ENCODE assay signal across 9 cellular contexts in genomic region chr6:46652603-46653438, GRCh38. TPM values are rescaled to one million over a fixed set of nuclear protein-coding genes. Genes with fewer than 3 reads are reported as not detected.
A peak's percentile ranks its signal among the peaks of the same experiment; 100 is the strongest.
DNase-seq lines count a peak whose midpoint lies in the region; ATAC-seq and TF ChIP-seq lines count a peak whose summit lies in the region.
"Had no signal": no experiment of that assay in that cellular context is flagged by ENCODE, and none has a peak within 500 bp of the region (broad histone marks: within the 10 kb centered on the region; RNA-seq: fewer than 3 reads in every experiment).

A gene with protein sequence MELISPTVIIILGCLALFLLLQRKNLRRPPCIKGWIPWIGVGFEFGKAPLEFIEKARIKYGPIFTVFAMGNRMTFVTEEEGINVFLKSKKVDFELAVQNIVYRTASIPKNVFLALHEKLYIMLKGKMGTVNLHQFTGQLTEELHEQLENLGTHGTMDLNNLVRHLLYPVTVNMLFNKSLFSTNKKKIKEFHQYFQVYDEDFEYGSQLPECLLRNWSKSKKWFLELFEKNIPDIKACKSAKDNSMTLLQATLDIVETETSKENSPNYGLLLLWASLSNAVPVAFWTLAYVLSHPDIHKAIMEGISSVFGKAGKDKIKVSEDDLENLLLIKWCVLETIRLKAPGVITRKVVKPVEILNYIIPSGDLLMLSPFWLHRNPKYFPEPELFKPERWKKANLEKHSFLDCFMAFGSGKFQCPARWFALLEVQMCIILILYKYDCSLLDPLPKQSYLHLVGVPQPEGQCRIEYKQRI (minus strand): TSS chr6:46652818. CDS start chr6:46652582, 236 bp downstream.
Gene SLC25A27 (plus strand): TSS chr6:46652975. CDS start chr6:46653193, 218 bp downstream.

- peak within 1 kb of the TSS; percentile 86 for H3K4me3 ChIP-seq in NT2/D1 (ENCODE audit: insufficient read length, low read depth)
- H3K4me3 ChIP-seq in mesodermal cell (ENCODE audit: extremely low read depth, insufficient read depth, low read length, poor library complexity, severe bottlenecking): peak within 1 kb of the TSS; percentile 72

- H3K36me3 Mint-ChIP-seq in CD4-positive, alpha-beta T cell (ENCODE audit: low read depth): no peaks in the 10 kb centered on the region
- H3K36me3 Mint-ChIP-seq in endothelial cell (ENCODE audit: low read depth, unreplicated experiment): no peaks in the 10 kb centered on the region

- H3K9ac ChIP-seq in NT2/D1 (ENCODE audit: insufficient read length, low read depth): peak within 1 kb of the TSS; percentile 72

- peak; percentile 51 to 77 (median 60) for DNase-seq in CD4-positive, alpha-beta T cell
- DNase-seq in HT1080 (ENCODE audit: low read depth) (peak; percentile 88), NT2/D1 (ENCODE audit: low read depth, low spot score) (peak; percentile 77), activated T-cell treated with anti-CD3 and anti-CD28 coated beads for 1 hour (ENCODE audit: low read depth) (peak; percentile 69), endothelial cell (ENCODE audit: low spot score) (peak; percentile 92)
- peak; percentile 59 for DNase-seq in stimulated activated CD8-positive, alpha-beta memory T cell treated with anti-CD3 and anti-CD28 coated beads, Interleukin-15, amount 100 ng/mL, for 1 hour (ENCODE audit: low read depth)

- H3K27me3 ChIP-seq in CD4-positive, alpha-beta T cell (ENCODE audit: control insufficient read depth, insufficient read depth, low read length): peaks cover 39% of the 10 kb centered on the region
- peaks cover 25% of the 10 kb centered on the region for H3K27me3 ChIP-seq in NT2/D1 (ENCODE audit: insufficient read depth, insufficient read length)

- H3K27ac ChIP-seq in CD4-positive, alpha-beta T cell (ENCODE audit: low read depth, low read length): no peak within 1 kb of the TSS
- no peak within 1 kb of the TSS for H3K27ac ChIP-seq in mesodermal cell (ENCODE audit: low read depth, low read length, severe bottlenecking)

- CTCF ChIA-PET in CD4-positive, alpha-beta T cell (lab: Charles Lee): no interaction called here

- peaks cover 15% of the 10 kb centered on the region for H3K4me1 Mint-ChIP-seq in CD4-positive, alpha-beta T cell (ENCODE audit: low read depth)
- peaks cover 14% of the 10 kb centered on the region for H3K4me1 Mint-ChIP-seq in endothelial cell (ENCODE audit: unreplicated experiment)

- no peaks in the 10 kb centered on the region for H3K9me3 ChIP-seq in CD4-positive, alpha-beta T cell (ENCODE audit: control insufficient read depth, low read length)
- no peaks in the 10 kb centered on the region for H3K9me3 ChIP-seq in NT2/D1 (ENCODE audit: insufficient read depth, low read length)
- no peaks in the 10 kb centered on the region for H3K9me3 ChIP-seq in mesodermal cell (ENCODE audit: control insufficient read depth, low read length)

- POLR2A ChIA-PET in CD4-positive, alpha-beta T cell (lab: Charles Lee): no interaction called here

- no peaks in the 10 kb centered on the region for H3K9me3 Mint-ChIP-seq in CD4-positive, alpha-beta T cell
- H3K9me3 Mint-ChIP-seq in endothelial cell (ENCODE audit: unreplicated experiment): no peaks in the 10 kb centered on the region

- H3K4me1 ChIP-seq in NT2/D1 (ENCODE audit: insufficient read depth, insufficient read length) (no peaks in the 10 kb centered on the region), mesodermal cell (ENCODE audit: control insufficient read depth, insufficient read depth, low read length, poor library complexity, severe bottlenecking) (no peaks in the 10 kb centered on the region)

- peaks cover 64% of the 10 kb centered on the region for H3K27me3 Mint-ChIP-seq in CD4-positive, alpha-beta T cell
- no peaks in the 10 kb centered on the region for H3K27me3 Mint-ChIP-seq in endothelial cell (ENCODE audit: unreplicated experiment)

- H3K4me3 Mint-ChIP-seq in CD4-positive, alpha-beta T cell: peak within 1 kb of the TSS; percentile 89
- peak within 1 kb of the TSS; percentile 96 for H3K4me3 Mint-ChIP-seq in endothelial cell (ENCODE audit: unreplicated experiment)

- TF ChIP-seq CTCF in CD4-positive, alpha-beta T cell (IDR thresholded peaks at IDR 0.05): no peak
- TF ChIP-seq CTCF in endothelial cell (IDR thresholded peaks at IDR 0.05; ENCODE audit: unreplicated experiment): no peak

- WGBS in mesodermal cell (ENCODE audit: insufficient coverage in 2 of 2), 2 experiments: 0% methylated on average over 54 to 62 of the region's 72 CpGs

- no peaks in the 10 kb centered on the region for H3K36me3 ChIP-seq in NT2/D1 (ENCODE audit: insufficient read depth, insufficient read length, low read length)
- H3K36me3 ChIP-seq in mesodermal cell (ENCODE audit: control insufficient read depth, insufficient read depth, low read length): no peaks in the 10 kb centered on the region

- ATAC-seq in CD4-positive, alpha-beta T cell (ENCODE audit: poor library complexity): peak; percentile 97
- ATAC-seq in GM21360 (IDR thresholded peaks at IDR 0.05; ENCODE audit: unreplicated experiment): peak; percentile 100

- intact Hi-C loops in CD4-positive, alpha-beta T cell (cut with DNase I, micrococcal nuclease): loop anchor here in 1 of 2 experiments (5.0 kb wide), 1 partner anchor 481 kb away; the partner anchor contains the start of gene ENPP5

- no peak within 1 kb of the TSS for H3K27ac Mint-ChIP-seq in CD4-positive, alpha-beta T cell
- peak within 1 kb of the TSS; percentile 57 for H3K27ac Mint-ChIP-seq in endothelial cell (ENCODE audit: unreplicated experiment)

RNA-seq across cellular contexts. Expression of the first gene that starts in this region (rescaled TPM):
- total RNA-seq in CD4-positive, alpha-beta T cell: not detected
- 0.03 TPM in 2 replicates for total RNA-seq in HT1080 (2014; rRNA removed; shearing (Covaris generic))
- 0.07 and 0.13 TPM in 2 replicates for polyA plus RNA-seq in HT1080 (2015; cell fraction: cytosol; rRNA removed)
- 0.10 TPM in 1 of 2 replicates, not detected in the other for polyA plus RNA-seq in HT1080 (2015; cell fraction: nucleus; rRNA removed)
- 2.5 TPM for total RNA-seq in endothelial cell (ENCODE audit: unreplicated experiment)
- 1.3 TPM for polyA plus RNA-seq in mesodermal cell (2013, experiment 1 of 2)
- polyA plus RNA-seq in mesodermal cell (2013, experiment 2 of 2): 1.9 TPM
- total RNA-seq: activated CD8-positive, alpha-beta memory T cell treated with anti-CD3 and anti-CD28 coated beads for 36 hours had no signal

RNA-seq across cellular contexts. Expression of gene SLC25A27, which starts in this region (rescaled TPM):
- 1 to 10 TPM; 1.2 to 1.5 TPM for total RNA-seq in CD4-positive, alpha-beta T cell
- 0.90 and 2.7 TPM in 2 replicates for total RNA-seq in HT1080 (2014; rRNA removed; shearing (Covaris generic))
- polyA plus RNA-seq in HT1080 (2015; cell fraction: cytosol; rRNA removed): 0.99 and 1.3 TPM in 2 replicates
- 47.5 and 78.4 TPM in 2 replicates for polyA plus RNA-seq in HT1080 (2015; cell fraction: nucleus; rRNA removed)
- 4.7 TPM for total RNA-seq in endothelial cell (ENCODE audit: unreplicated experiment)
- polyA plus RNA-seq in mesodermal cell (2013, experiment 1 of 2): 6.4 TPM
- polyA plus RNA-seq in mesodermal cell (2013, experiment 2 of 2): 6.7 TPM
